In genomic region chr17:70332356-70332755, GRCh38 we compare ENCODE assay signal across 19 cellular contexts.
"Had no signal": no experiment of that assay in that cellular context is flagged by ENCODE, and none has a peak within 500 bp of the region (broad histone marks: within the 10 kb centered on the region; RNA-seq: fewer than 3 reads in every experiment).

No MANE protein-coding gene starts in this region.

- H3K27ac ChIP-seq: body of pancreas, cardiac muscle cell, heart left ventricle, stomach, uterus had no signal

- DNase-seq: activated CD4-positive, alpha-beta T cell treated with anti-CD3 and anti-CD28 coated beads for 1 hour; activated CD4-positive, alpha-beta T cell treated with anti-CD3 and anti-CD28 coated beads, Interleukin-2, amount 50 U/mL, for 1 hour; activated CD8-positive, alpha-beta T cell treated with anti-CD3 and anti-CD28 coated beads, Interleukin-2, amount 10 ng/mL, durations not matched to agents 7 days and 5 days; activated gamma-delta T cell; anterior cingulate cortex; body of pancreas; heart left ventricle; islet precursor cell; left cardiac atrium; naive B cell; nucleus accumbens; stimulated activated CD4-positive, alpha-beta T cell treated with anti-CD3 and anti-CD28 coated beads, Interleukin-15, amount 100 ng/mL, for 24 hours; stomach; trophoblast cell; uterus had no signal

- H3K4me3 ChIP-seq: body of pancreas, cardiac muscle cell, heart left ventricle, smooth muscle cell, stomach, uterus had no signal

- H3K9me3 ChIP-seq: body of pancreas, heart left ventricle, stomach, uterus had no signal

- H3K36me3 ChIP-seq: cardiac muscle cell, heart left ventricle, stomach, uterus had no signal

- H3K27me3 ChIP-seq: body of pancreas, cardiac muscle cell, heart left ventricle, stomach, uterus had no signal

- H3K4me1 ChIP-seq: body of pancreas, heart left ventricle, stomach, uterus had no signal

- ATAC-seq: activated CD8-positive, alpha-beta T cell treated with anti-CD3 and anti-CD28 coated beads, Interleukin-2, amount 10 ng/mL, durations not matched to agents 7 days and 5 days; body of pancreas; heart left ventricle; left cardiac atrium; sciatic nerve; stimulated activated memory B cell treated with anti-CD40 and anti-IgM and Interleukin-4, amounts not matched to agents 10 μg/mL and 1 μg/mL and 100 μg/mL, for 72 hours had no signal

- H3K4me2 ChIP-seq: smooth muscle cell had no signal
